1 cellular context compared by ENCODE assay signal in genomic region chr2:1663621-1664020, GRCh38.
TF ChIP-seq lines count a peak whose summit lies in the region.

No MANE protein-coding gene starts in this region.

TF ChIP-seq in GM23338, 12 proteins besides CTCF, POLR2A, EP300 and RAD21:
- no peak for TF ChIP-seq ZNF462 (CRISPR knock-in tag; IDR thresholded peaks at IDR 0.05)
- TF ChIP-seq CREB1 (CRISPR knock-in tag; IDR thresholded peaks at IDR 0.05; ENCODE audit: low read depth): no peak
- no peak for TF ChIP-seq NANOG (IDR thresholded peaks at IDR 0.05; ENCODE audit: borderline replicate concordance)
- no peak for TF ChIP-seq JUNB (IDR thresholded peaks at IDR 0.05; ENCODE audit: unreplicated experiment)
- no peak for TF ChIP-seq REST (IDR thresholded peaks at IDR 0.05; ENCODE audit: unreplicated experiment)
- TF ChIP-seq EZH2phosphoT487 (IDR thresholded peaks at IDR 0.05; ENCODE audit: unreplicated experiment): no peak
- no peak for TF ChIP-seq ETS1 (IDR thresholded peaks at IDR 0.05)
- TF ChIP-seq ZNF331 (CRISPR knock-in tag; IDR thresholded peaks at IDR 0.05; ENCODE audit: low read depth): no peak
- no peak for TF ChIP-seq ZNF114 (CRISPR knock-in tag; IDR thresholded peaks at IDR 0.05)
